Comparison of ENCODE assay signal across 18 cellular contexts in genomic region chr10:77821551-77821950, GRCh38.
DNase-seq lines count a peak whose midpoint lies in the region; ATAC-seq, FAIRE-seq and TF ChIP-seq lines count a peak whose summit lies in the region.
"Had no signal": no experiment of that assay in that cellular context is flagged by ENCODE, and none has a peak within 500 bp of the region (broad histone marks: within the 10 kb centered on the region; RNA-seq: fewer than 3 reads in every experiment).

No MANE protein-coding gene starts in this region.

- no peaks in the 10 kb centered on the region for H3K36me3 Mint-ChIP-seq in CD8-positive, alpha-beta T cell

- CTCF ChIA-PET in K562 (lab: Yijun Ruan, JAX; ENCODE audit: low intra/inter-chr PET ratio), result no interaction called here
- CTCF ChIA-PET in CD8-positive, alpha-beta T cell (lab: Charles Lee), result no interaction called here

- TF ChIP-seq RAD21 in K562 (CRISPR knock-in tag; conservative IDR thresholded peaks at IDR 0.05 in 1 of 2, IDR thresholded peaks at IDR 0.05 in 1 of 2), result no peak

- ATAC-seq in Right ventricle myocardium superior (ENCODE audit: poor library complexity) (peak; percentile 39), K562 (no peak), HG02870 (IDR thresholded peaks at IDR 0.05; ENCODE audit: unreplicated experiment) (no peak)
- no peak for ATAC-seq in CD8-positive, alpha-beta T cell
- ATAC-seq: GM23338, HCT116 had no signal

- H3K4me3 Mint-ChIP-seq in CD8-positive, alpha-beta T cell, result no peak overlapping the region
- H3K4me3 Mint-ChIP-seq: CD8-positive, alpha-beta memory T cell; GM23338 had no signal

- H3K4me2 ChIP-seq in K562 (ENCODE audit: insufficient read depth, low read length), result no peak overlapping the region
- H3K4me2 ChIP-seq: GM23338, KMS-11 had no signal

- H3K9me3 ChIP-seq in K562 (replicated peaks; ENCODE audit: control insufficient read depth, insufficient read depth, low read depth, low read length) (no peaks in the 10 kb centered on the region), kidney (ENCODE audit: control insufficient read depth in 1 of 2, low read length in 2 of 2) (no peaks in the 10 kb centered on the region)
- no peaks in the 10 kb centered on the region for H3K9me3 ChIP-seq in CD8-positive, alpha-beta T cell (ENCODE audit: low read length)

- TF ChIP-seq EP300 in K562 (IDR thresholded peaks at IDR 0.05; ENCODE audit: low read length), result no peak

- TF ChIP-seq POLR2A in K562 (conservative IDR thresholded peaks at IDR 0.05), result no peak

- no peak overlapping the region for H3K27ac Mint-ChIP-seq in CD8-positive, alpha-beta T cell

- WGBS in K562 (ENCODE audit: insufficient coverage, low coverage, missing lambda C conversion rate), result 72% methylated on average over 12 of the region's 12 CpGs

- no peaks in the 10 kb centered on the region for H3K9me3 Mint-ChIP-seq in CD8-positive, alpha-beta T cell
- H3K9me3 Mint-ChIP-seq: GM23338 had no signal

- in situ Hi-C loops in K562 (cut with MboI), result no loop called here

- H3K4me1 ChIP-seq in K562 (replicated peaks in 1 of 2; ENCODE audit: control insufficient read depth in 2 of 2, insufficient read depth in 2 of 2, low read length in 2 of 2) (0 out of 5 replicates have a peak, but pooled peaks cover 0 to 3% of the 10 kb centered on the region in 2 experiments), kidney (ENCODE audit: control insufficient read depth in 1 of 2, insufficient read depth in 1 of 2, low read depth in 1 of 2, low read length in 2 of 2) (no peaks in the 10 kb centered on the region)
- H3K4me1 ChIP-seq in CD8-positive, alpha-beta T cell (ENCODE audit: insufficient read depth, low read length), result no peaks in the 10 kb centered on the region

- H3K4me1 Mint-ChIP-seq in CD8-positive, alpha-beta T cell (ENCODE audit: low read depth), result peaks cover 5% of the 10 kb centered on the region
- H3K4me1 Mint-ChIP-seq: CD8-positive, alpha-beta memory T cell had no signal

- H3K9ac ChIP-seq in K562 (ENCODE audit: insufficient read depth in 1 of 2, low read depth in 2 of 2, low read length in 2 of 2) (peak overlapping the region in 1 of 2 experiments; percentile 28; a peak in 1 of 4 replicates), kidney (ENCODE audit: low read length in 2 of 2) (no peak overlapping the region)
- H3K9ac ChIP-seq: KMS-11 had no signal

- peaks cover 2% of the 10 kb centered on the region for H3K9me1 ChIP-seq in K562 (ENCODE audit: control insufficient read depth, insufficient read depth, low read length)

- POLR2A ChIA-PET in K562 (lab: Yijun Ruan, JAX), result interaction anchor here (0.6 to 0.9 kb wide), 2 partner anchors 14 to 214 kb away, joined by 3 to 4 read pairs; no protein-coding TSS in a partner anchor
- POLR2A ChIA-PET in CD8-positive, alpha-beta T cell (lab: Charles Lee), result no interaction called here

- intact Hi-C loops in Right ventricle myocardium superior (cut with DNase I) (no loop called here), cardiac septum (cut with DNase I) (no loop called here), K562 (cut with micrococcal nuclease) (no loop called here), kidney (cut with DNase I) (no loop called here)
- intact Hi-C loops in CD8-positive, alpha-beta T cell (cut with DNase I, micrococcal nuclease), result no loop called here

- DNase-seq in Right ventricle myocardium superior, result no peak
- no peak for DNase-seq in cardiac septum (ENCODE audit: low spot score)
- DNase-seq in K562 (ENCODE audit: extremely low read depth in 1 of 4, low spot score in 3 of 4), result no peak
- DNase-seq in kidney, result peak; percentile 50
- DNase-seq in CD8-positive, alpha-beta T cell, result no peak
- DNase-seq in epidermal melanocyte (ENCODE audit: insufficient read length, low spot score), result no peak
- DNase-seq in effector CD4-positive, alpha-beta T cell, result no peak
- DNase-seq: CD8-positive, alpha-beta memory T cell; DMS79; NCI-H1417; NCI-H187; NCI-H2227 treated with DMSO at 0.1 percent for 48 hours; NCI-H524; NCI-H82 had no signal

- no peaks in the 10 kb centered on the region for H3K79me2 ChIP-seq in K562 (ENCODE audit: control insufficient read depth, insufficient read depth, low read length)

- TSS peak; percentile 25 for BruUV-seq in K562 (replicated peaks; lab: Mats Ljungman, UMichigan)

- H4K20me1 ChIP-seq in K562 (replicated peaks; ENCODE audit: control insufficient read depth, insufficient read depth, low read length), result 0 out of 2 replicates have a peak, but pooled peaks cover under 1% of the 10 kb centered on the region

- H2AFZ ChIP-seq in K562 (ENCODE audit: low read depth, low read length), result no peak overlapping the region
- H2AFZ ChIP-seq: GM23338 had no signal

- H3K4me3 ChIP-seq in K562 (no peak overlapping the region), kidney (ENCODE audit: low read length in 2 of 2) (no peak overlapping the region)
- no peak overlapping the region for H3K4me3 ChIP-seq in CD8-positive, alpha-beta T cell (ENCODE audit: low read depth, low read length)
- H3K4me3 ChIP-seq: GM23338 had no signal

- no peak for FAIRE-seq in K562 (lab: Jason Lieb, UNC)
- no peak for FAIRE-seq in kidney (lab: Jason Lieb, UNC)

- TF ChIP-seq CTCF in K562 (IDR thresholded peaks at IDR 0.05 in 2 of 3, conservative IDR thresholded peaks at IDR 0.05 in 1 of 3; ENCODE audit: insufficient read depth in 2 of 3, low read depth in 1 of 3, low read length in 3 of 3), result no peak
- TF ChIP-seq CTCF in kidney (IDR thresholded peaks at IDR 0.05; ENCODE audit: borderline replicate concordance, extremely low read depth, insufficient read depth), result no peak
- no peak for TF ChIP-seq CTCF in CD8-positive, alpha-beta T cell (IDR thresholded peaks at IDR 0.05)

- H3K27me3 Mint-ChIP-seq in CD8-positive, alpha-beta T cell (ENCODE audit: low read depth), result no peaks in the 10 kb centered on the region
- H3K27me3 Mint-ChIP-seq: CD8-positive, alpha-beta memory T cell had no signal

- H3K36me3 ChIP-seq in K562 (ENCODE audit: control insufficient read depth, insufficient read depth, low read length) (peaks cover 69% of the 10 kb centered on the region), kidney (ENCODE audit: control insufficient read depth in 1 of 2, insufficient read depth in 2 of 2, low read length in 2 of 2) (peaks cover 28 to 60% of the 10 kb centered on the region in 2 donors)
- no peaks in the 10 kb centered on the region for H3K36me3 ChIP-seq in CD8-positive, alpha-beta T cell (ENCODE audit: insufficient read depth, low read length)

- no peaks in the 10 kb centered on the region for H3K27me3 ChIP-seq in K562 (ENCODE audit: control insufficient read depth in 2 of 2, insufficient read depth in 2 of 2, low read length in 2 of 2)
- H3K27me3 ChIP-seq in CD8-positive, alpha-beta T cell (ENCODE audit: insufficient read depth, low read length), result no peaks in the 10 kb centered on the region

- H3K27ac ChIP-seq in K562 (ENCODE audit: extremely low read depth, low read depth, low read length) (no peak overlapping the region), kidney (ENCODE audit: low read depth in 2 of 2, low read length in 2 of 2) (no peak overlapping the region)
- no peak overlapping the region for H3K27ac ChIP-seq in CD8-positive, alpha-beta T cell (ENCODE audit: low read depth, low read length)
- H3K27ac ChIP-seq: KMS-11 had no signal

TF ChIP-seq in K562, 482 proteins besides CTCF, POLR2A, EP300 and RAD21:
- TF ChIP-seq SIN3A (IDR thresholded peaks at IDR 0.05; ENCODE audit: borderline replicate concordance in 2 of 2, control insufficient read depth in 1 of 2, low read depth in 2 of 2, low read length in 2 of 2), result no peak
- TF ChIP-seq POLR2G (IDR thresholded peaks at IDR 0.05; ENCODE audit: low read depth, low read length), result 0 out of 2 replicates have a peak, but pooled peaks have one; percentile 21
TF ChIP-seq in K562: peak in this region for 1.
